ENCODE assay signal across 8 cellular contexts in the genomic region with DNA sequence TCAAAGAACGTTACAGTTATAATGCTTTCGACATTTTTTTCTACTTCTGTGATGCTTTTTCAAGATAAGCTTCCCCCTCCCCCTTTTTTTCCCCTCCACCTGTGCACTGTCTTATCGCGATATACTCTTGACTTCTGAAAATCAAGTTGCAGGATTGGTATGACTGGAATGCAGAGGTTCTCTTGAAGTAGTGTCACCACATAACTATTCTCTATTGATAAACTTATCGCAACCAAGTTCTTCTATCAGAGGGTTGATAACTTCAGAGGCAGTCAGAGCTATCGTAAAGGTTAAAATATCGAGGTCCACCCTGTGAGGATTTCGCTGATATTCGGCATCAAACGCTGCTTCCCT. TPM values are rescaled to one million over a fixed set of nuclear protein-coding genes. Genes with fewer than 3 reads are reported as not detected.
DNase-seq lines count a peak whose midpoint lies in the region; FAIRE-seq and TF ChIP-seq lines count a peak whose summit lies in the region.

No MANE protein-coding gene starts in this region.

- H3K27me3 ChIP-seq in NT2/D1 (ENCODE audit: insufficient read depth, insufficient read length) (no peaks in the 10 kb centered on the region), duodenal mucosa (ENCODE audit: control insufficient read depth in 1 of 2, insufficient read depth in 2 of 2, low read length in 2 of 2) (peaks cover 0 to 3% of the 10 kb centered on the region in 2 donors), neural cell (ENCODE audit: insufficient read depth, low read depth, low read length) (no peaks in the 10 kb centered on the region)

- no peak for TF ChIP-seq RAD21 in neural cell (conservative IDR thresholded peaks at IDR 0.05)

- H3K9me3 ChIP-seq in NT2/D1 (ENCODE audit: insufficient read depth, low read length) (no peaks in the 10 kb centered on the region), duodenal mucosa (ENCODE audit: control insufficient read depth in 1 of 2, low read length in 2 of 2) (no peaks in the 10 kb centered on the region), neural cell (ENCODE audit: low read length) (no peaks in the 10 kb centered on the region)

- no peak for TF ChIP-seq CTCF in neural cell (IDR thresholded peaks at IDR 0.05; ENCODE audit: poor library complexity, severe bottlenecking)

- H3K36me3 ChIP-seq in NT2/D1 (ENCODE audit: insufficient read depth, insufficient read length, low read length), result no peaks in the 10 kb centered on the region
- H3K36me3 ChIP-seq in duodenal mucosa (ENCODE audit: control insufficient read depth in 1 of 2, insufficient read depth in 2 of 2, low read length in 2 of 2), result no peaks in the 10 kb centered on the region
- H3K36me3 ChIP-seq in neural cell (ENCODE audit: insufficient read depth, low read length), result no peaks in the 10 kb centered on the region

- H3K9me2 ChIP-seq in neural cell (ENCODE audit: insufficient read depth, low read length), result no peaks in the 10 kb centered on the region

- TF ChIP-seq EP300 in neural cell (conservative IDR thresholded peaks at IDR 0.05; ENCODE audit: poor library complexity, severe bottlenecking), result no peak

- H3K79me2 ChIP-seq in neural cell (replicated peaks; ENCODE audit: insufficient read depth, low read length), result peaks cover 18% of the 10 kb centered on the region

- no peaks in the 10 kb centered on the region for H3F3A ChIP-seq in neural cell (ENCODE audit: insufficient read depth, low read length, poor library complexity, severe bottlenecking)

- H3K9ac ChIP-seq in NT2/D1 (ENCODE audit: insufficient read length, low read depth) (peak overlapping the region; percentile 93), duodenal mucosa (ENCODE audit: low read depth in 1 of 2, low read length in 2 of 2) (peak overlapping the region; percentile 85 to 87), neural cell (ENCODE audit: low read length) (peak overlapping the region; percentile 97)

- no peak overlapping the region for H2AFZ ChIP-seq in neural cell (ENCODE audit: low read depth, low read length)

- no peaks in the 10 kb centered on the region for H4K20me1 ChIP-seq in neural cell (ENCODE audit: insufficient read depth)

- DNase-seq in GM12892 (ENCODE audit: insufficient read length) (no peak), NT2/D1 (ENCODE audit: low read depth, low spot score) (no peak), dedifferentiated amniotic fluid mesenchymal stem cell (ENCODE audit: extremely low spot score) (no peak), hepatic stellate cell (ENCODE audit: low spot score) (no peak), NCI-H524 treated with DMSO at 0.1 percent for 48 hours (lab: John Stamatoyannopoulos, UW) (no peak), COR-L47 (lab: John Stamatoyannopoulos, UW) (no peak)

- no peak for TF ChIP-seq POLR2A in GM12892 (IDR thresholded peaks at IDR 0.05; ENCODE audit: low read depth, low read length)

- no peaks in the 10 kb centered on the region for H3K4me1 ChIP-seq in NT2/D1 (ENCODE audit: insufficient read depth, insufficient read length)
- H3K4me1 ChIP-seq in duodenal mucosa (ENCODE audit: control insufficient read depth in 1 of 2, insufficient read depth in 2 of 2, low read length in 2 of 2), result peaks cover 6 to 17% of the 10 kb centered on the region in 2 donors

- FAIRE-seq in GM12892 (lab: Jason Lieb, UNC), result peak; percentile 67

- peak overlapping the region; percentile 79 for H3K4me2 ChIP-seq in neural cell (ENCODE audit: low read length)

- H3K4me3 ChIP-seq in NT2/D1 (ENCODE audit: insufficient read length, low read depth), result peak overlapping the region; percentile 85
- peak overlapping the region; percentile 88 to 91 for H3K4me3 ChIP-seq in duodenal mucosa (ENCODE audit: low read depth in 1 of 2, low read length in 2 of 2)
- H3K4me3 ChIP-seq in neural cell (ENCODE audit: low read length), result peak overlapping the region; percentile 73

- H3K27ac ChIP-seq in duodenal mucosa (ENCODE audit: low read depth, low read length) (peak overlapping the region; percentile 86), neural cell (ENCODE audit: low read length) (peak overlapping the region; percentile 96)

TF ChIP-seq in neural cell, 6 proteins besides CTCF, POLR2A, EP300 and RAD21:
- TF ChIP-seq EZH2 (IDR thresholded peaks at IDR 0.05; ENCODE audit: borderline replicate concordance, insufficient read depth, low read length, poor library complexity, severe bottlenecking) (no peak), MXI1 (conservative IDR thresholded peaks at IDR 0.05; ENCODE audit: poor library complexity, severe bottlenecking) (no peak), SMC3 (conservative IDR thresholded peaks at IDR 0.05; ENCODE audit: poor library complexity) (no peak), POLR2AphosphoS5 (IDR thresholded peaks at IDR 0.05) (no peak), TAF1 (IDR thresholded peaks at IDR 0.05; ENCODE audit: low read depth) (no peak)
- TF ChIP-seq, protein P1, sequence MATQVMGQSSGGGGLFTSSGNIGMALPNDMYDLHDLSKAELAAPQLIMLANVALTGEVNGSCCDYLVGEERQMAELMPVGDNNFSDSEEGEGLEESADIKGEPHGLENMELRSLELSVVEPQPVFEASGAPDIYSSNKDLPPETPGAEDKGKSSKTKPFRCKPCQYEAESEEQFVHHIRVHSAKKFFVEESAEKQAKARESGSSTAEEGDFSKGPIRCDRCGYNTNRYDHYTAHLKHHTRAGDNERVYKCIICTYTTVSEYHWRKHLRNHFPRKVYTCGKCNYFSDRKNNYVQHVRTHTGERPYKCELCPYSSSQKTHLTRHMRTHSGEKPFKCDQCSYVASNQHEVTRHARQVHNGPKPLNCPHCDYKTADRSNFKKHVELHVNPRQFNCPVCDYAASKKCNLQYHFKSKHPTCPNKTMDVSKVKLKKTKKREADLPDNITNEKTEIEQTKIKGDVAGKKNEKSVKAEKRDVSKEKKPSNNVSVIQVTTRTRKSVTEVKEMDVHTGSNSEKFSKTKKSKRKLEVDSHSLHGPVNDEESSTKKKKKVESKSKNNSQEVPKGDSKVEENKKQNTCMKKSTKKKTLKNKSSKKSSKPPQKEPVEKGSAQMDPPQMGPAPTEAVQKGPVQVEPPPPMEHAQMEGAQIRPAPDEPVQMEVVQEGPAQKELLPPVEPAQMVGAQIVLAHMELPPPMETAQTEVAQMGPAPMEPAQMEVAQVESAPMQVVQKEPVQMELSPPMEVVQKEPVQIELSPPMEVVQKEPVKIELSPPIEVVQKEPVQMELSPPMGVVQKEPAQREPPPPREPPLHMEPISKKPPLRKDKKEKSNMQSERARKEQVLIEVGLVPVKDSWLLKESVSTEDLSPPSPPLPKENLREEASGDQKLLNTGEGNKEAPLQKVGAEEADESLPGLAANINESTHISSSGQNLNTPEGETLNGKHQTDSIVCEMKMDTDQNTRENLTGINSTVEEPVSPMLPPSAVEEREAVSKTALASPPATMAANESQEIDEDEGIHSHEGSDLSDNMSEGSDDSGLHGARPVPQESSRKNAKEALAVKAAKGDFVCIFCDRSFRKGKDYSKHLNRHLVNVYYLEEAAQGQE (IDR thresholded peaks at IDR 0.05; ENCODE audit: borderline replicate concordance), result peak; percentile 35
TF ChIP-seq in neural cell: peak in this region for 1.

RNA-seq across cellular contexts. Expression of a gene that starts 0.8 kb away (rescaled TPM):
- polyA plus RNA-seq in GM12892 (2012; ENCODE audit: missing spikeins), result 6.4 TPM
- polyA plus RNA-seq in neural cell, result 45.4 and 47.4 TPM in 2 replicates
- 31.6 and 37.7 TPM in 2 replicates for polyA minus RNA-seq in neural cell

RNA-seq across cellular contexts. Expression of a gene that starts 6.5 kb away (rescaled TPM):
- 6.8 TPM for polyA plus RNA-seq in GM12892 (2012; ENCODE audit: missing spikeins)
- polyA plus RNA-seq in neural cell, result 32.6 and 36.5 TPM in 2 replicates
- polyA minus RNA-seq in neural cell, result 30.7 and 37.3 TPM in 2 replicates

RNA-seq across cellular contexts. Expression of a gene that starts 24.2 kb away (rescaled TPM):
- polyA plus RNA-seq in GM12892 (2012; ENCODE audit: missing spikeins), result not detected
- 1.3 TPM in 1 of 2 replicates, not detected in the other for polyA plus RNA-seq in neural cell
- polyA minus RNA-seq in neural cell, result not detected in 2 replicates

RNA-seq across cellular contexts. Expression of a gene that starts 40.4 kb away (rescaled TPM):
- polyA plus RNA-seq in GM12892 (2012; ENCODE audit: missing spikeins), result 0.38 TPM
- polyA plus RNA-seq in neural cell, result 34.4 and 35.5 TPM in 2 replicates
- 8.0 and 8.9 TPM in 2 replicates for polyA minus RNA-seq in neural cell

RNA-seq across cellular contexts. Expression of a gene that starts 58.5 kb away (rescaled TPM):
- 72.3 TPM for polyA plus RNA-seq in GM12892 (2012; ENCODE audit: missing spikeins)
- polyA plus RNA-seq in neural cell, result 64.1 and 66.2 TPM in 2 replicates
- polyA minus RNA-seq in neural cell, result 42.0 and 47.0 TPM in 2 replicates
